17 cellular contexts compared by ENCODE assay signal in genomic region chr20:1783245-1783644, GRCh38.
"Had no signal": no experiment of that assay in that cellular context is flagged by ENCODE, and none has a peak within 500 bp of the region (broad histone marks: within the 10 kb centered on the region; RNA-seq: fewer than 3 reads in every experiment).

No MANE protein-coding gene starts in this region.

- H3K27ac ChIP-seq: coronary artery, dorsolateral prefrontal cortex, heart right ventricle, ovary, tibial artery, upper lobe of left lung, uterus had no signal

- ATAC-seq: left lobe of liver, natural killer cell, right cardiac atrium had no signal

- H3K4me3 ChIP-seq: coronary artery, dorsolateral prefrontal cortex, heart right ventricle, ovary, tibial artery, upper lobe of left lung, uterus had no signal

- H3K36me3 ChIP-seq: heart right ventricle, ovary, tibial artery, upper lobe of left lung, uterus had no signal

- H3K9me3 ChIP-seq: heart right ventricle, ovary, tibial artery, upper lobe of left lung, uterus had no signal

- DNase-seq: dorsolateral prefrontal cortex; effector CD8-positive, alpha-beta T cell; heart right ventricle; hypothalamus; natural killer cell; nucleus accumbens; ovary; right cardiac atrium; small intestine; stimulated activated CD4-positive, alpha-beta T cell treated with anti-CD3 and anti-CD28 coated beads, Interleukin-12 subunit alpha, Interleukin-12 subunit beta, amount 100 ng/mL, for 4 hours; tibial artery; upper lobe of left lung; uterus had no signal

- H3K27me3 ChIP-seq: dorsolateral prefrontal cortex, ovary, upper lobe of left lung, uterus had no signal

- FAIRE-seq: frontal cortex, islet of Langerhans, small intestine had no signal

- H3K4me1 ChIP-seq: tibial artery, uterus had no signal
